Comparison of ENCODE assay signal across 16 cellular contexts in the genomic region with DNA sequence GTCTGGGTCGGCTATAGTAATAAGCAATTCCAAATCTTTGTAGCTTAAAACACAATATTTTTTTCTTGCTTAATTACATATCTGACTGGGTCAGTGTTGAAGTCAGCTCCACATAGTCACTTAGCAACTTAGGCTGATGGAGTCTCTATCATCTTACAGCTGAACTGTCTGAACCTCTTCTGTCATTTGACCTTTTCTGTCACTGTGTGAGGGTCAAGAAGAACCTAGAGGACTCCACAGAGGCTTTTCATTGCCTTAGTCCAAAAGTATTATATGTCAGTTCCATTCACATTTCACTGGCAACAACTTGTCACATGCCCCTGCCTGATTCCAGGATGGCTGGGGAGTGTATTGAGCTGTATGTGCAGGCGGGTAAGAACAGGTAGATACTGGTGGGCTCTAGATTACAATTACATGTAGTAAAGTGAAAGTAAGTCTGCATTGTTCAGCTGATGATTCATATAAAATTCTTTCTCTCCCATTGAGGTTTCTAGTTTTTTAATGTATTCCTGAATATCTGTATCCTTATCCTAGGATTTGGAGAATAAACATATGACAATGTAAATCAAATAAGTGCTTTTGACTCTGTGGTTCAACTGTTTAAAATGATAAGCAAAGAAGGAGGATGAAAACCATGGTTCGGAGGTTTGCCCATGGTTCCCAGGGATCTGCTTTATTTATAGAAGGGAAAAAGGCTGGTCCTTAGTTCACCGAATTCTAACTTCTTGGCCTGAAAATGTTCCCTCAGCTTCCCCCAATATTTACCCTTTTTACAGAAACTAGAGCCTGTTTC. TPM values are rescaled to one million over a fixed set of nuclear protein-coding genes. Genes with fewer than 3 reads are reported as not detected.
DNase-seq lines count a peak whose midpoint lies in the region; ATAC-seq and TF ChIP-seq lines count a peak whose summit lies in the region.
"Had no signal": no experiment of that assay in that cellular context is flagged by ENCODE, and none has a peak within 500 bp of the region (broad histone marks: within the 10 kb centered on the region; RNA-seq: fewer than 3 reads in every experiment).

No MANE protein-coding gene starts in this region.

- DNase-seq in HT1080 (ENCODE audit: low read depth) = peak; percentile 49
- no peak for DNase-seq in OCI-LY7 (ENCODE audit: low spot score)
- peak; percentile 46 for DNase-seq in astrocyte of the spinal cord (ENCODE audit: low read depth, low spot score)
- DNase-seq in renal cortical epithelial cell (ENCODE audit: low read depth) = peak; percentile 41
- no peak for DNase-seq in activated T-helper 2 cell treated with anti-CD3 and anti-CD28 coated beads, Interferon-gamma antibody, Interleukin-2, Interleukin-4, amounts not matched to agents 10 μg/mL and 5 μg/mL and 100 μg/mL, durations not matched to agents 14 hours and 24 hours and 36 hours (ENCODE audit: low spot score)
- DNase-seq in naive thymus-derived CD4-positive, alpha-beta T cell = no peak
- DNase-seq: C1 segment of cervical spinal cord, Caco-2, Kasumi-1, NCI-H1417 treated with DMSO at 0.1 percent for 48 hours, NCI-H2029 treated with DMSO at 0.1 percent for 48 hours, NCI-H524 had no signal

- BruUV-seq in OCI-LY7 (replicated peaks; lab: Mats Ljungman, UMichigan) = no TSS peak

- no peak overlapping the region for H3K4me3 Mint-ChIP-seq in activated T-helper 2 cell treated with anti-CD3 and anti-CD28 coated beads, Interferon-gamma antibody, Interleukin-2, Interleukin-4, amounts not matched to agents 10 μg/mL and 5 μg/mL and 100 μg/mL, durations not matched to agents 14 hours and 24 hours and 36 hours (ENCODE audit: low read depth)
- H3K4me3 Mint-ChIP-seq in naive thymus-derived CD4-positive, alpha-beta T cell = no peak overlapping the region

- H3K27me3 Mint-ChIP-seq in activated T-helper 2 cell treated with anti-CD3 and anti-CD28 coated beads, Interferon-gamma antibody, Interleukin-2, Interleukin-4, amounts not matched to agents 10 μg/mL and 5 μg/mL and 100 μg/mL, durations not matched to agents 14 hours and 24 hours and 36 hours (ENCODE audit: low read depth) = peaks cover 10% of the 10 kb centered on the region
- H3K27me3 Mint-ChIP-seq in naive thymus-derived CD4-positive, alpha-beta T cell = peaks cover 3 to 14% (median 8%) of the 10 kb centered on the region in 5 donors

- in situ Hi-C loops in astrocyte of the spinal cord (cut with HindIII; ENCODE audit: low sequenced_read_pairs) = no loop called here

- POLR2A ChIA-PET in OCI-LY7 (lab: Charles Lee) = interaction anchor here (0.6 to 1.3 kb wide), 6 partner anchors 8 to 102 kb away, joined by 3 to 4 read pairs (median 3); no protein-coding TSS in a partner anchor
- POLR2A ChIA-PET in naive thymus-derived CD4-positive, alpha-beta T cell (lab: Charles Lee) = no interaction called here

- no peaks in the 10 kb centered on the region for H3K79me2 ChIP-seq in OCI-LY7 (ENCODE audit: insufficient read depth, low read depth, low read length)

- H3K4me1 Mint-ChIP-seq in activated T-helper 2 cell treated with anti-CD3 and anti-CD28 coated beads, Interferon-gamma antibody, Interleukin-2, Interleukin-4, amounts not matched to agents 10 μg/mL and 5 μg/mL and 100 μg/mL, durations not matched to agents 14 hours and 24 hours and 36 hours (ENCODE audit: low read depth) = no peaks in the 10 kb centered on the region
- peaks cover 0 to 1% (median 0%) of the 10 kb centered on the region in 7 donors for H3K4me1 Mint-ChIP-seq in naive thymus-derived CD4-positive, alpha-beta T cell

- no peaks in the 10 kb centered on the region for H3K36me3 ChIP-seq in OCI-LY7 (ENCODE audit: insufficient read depth, low read length)
- no peaks in the 10 kb centered on the region for H3K36me3 ChIP-seq in naive thymus-derived CD4-positive, alpha-beta T cell (ENCODE audit: control insufficient read depth in 2 of 3, insufficient read depth in 3 of 3, low read length in 3 of 3)
- H3K36me3 ChIP-seq: HAP-1 had no signal

- no peaks in the 10 kb centered on the region for H4K20me1 ChIP-seq in OCI-LY7 (ENCODE audit: insufficient read depth, low read length)

- no peaks in the 10 kb centered on the region for H3K9me3 ChIP-seq in OCI-LY7 (ENCODE audit: low read length)
- H3K9me3 ChIP-seq in naive thymus-derived CD4-positive, alpha-beta T cell (ENCODE audit: control insufficient read depth in 2 of 3, low read length in 3 of 3) = no peaks in the 10 kb centered on the region
- H3K9me3 ChIP-seq: Caco-2, HAP-1 had no signal

- peak overlapping the region; percentile 21 for H2AFZ ChIP-seq in OCI-LY7 (ENCODE audit: low read length)

- CTCF ChIA-PET in OCI-LY7 (lab: Charles Lee; ENCODE audit: unreplicated experiment) = no interaction called here
- CTCF ChIA-PET in naive thymus-derived CD4-positive, alpha-beta T cell (lab: Charles Lee) = no interaction called here

- H3K9me2 ChIP-seq in OCI-LY7 (ENCODE audit: insufficient read depth, low read length) = no peaks in the 10 kb centered on the region

- H3K27ac Mint-ChIP-seq in activated T-helper 2 cell treated with anti-CD3 and anti-CD28 coated beads, Interferon-gamma antibody, Interleukin-2, Interleukin-4, amounts not matched to agents 10 μg/mL and 5 μg/mL and 100 μg/mL, durations not matched to agents 14 hours and 24 hours and 36 hours = no peak overlapping the region
- no peak overlapping the region for H3K27ac Mint-ChIP-seq in naive thymus-derived CD4-positive, alpha-beta T cell

- no peaks in the 10 kb centered on the region for H3K27me3 ChIP-seq in naive thymus-derived CD4-positive, alpha-beta T cell (ENCODE audit: control insufficient read depth in 2 of 2, insufficient read depth in 2 of 2, low read length in 2 of 2)

- H3K4me3 ChIP-seq in OCI-LY7 (ENCODE audit: low read depth, low read length, poor library complexity, severe bottlenecking) = no peak overlapping the region
- H3K4me3 ChIP-seq in astrocyte of the spinal cord (ENCODE audit: low read depth, low read length) = no peak overlapping the region
- H3K4me3 ChIP-seq in naive thymus-derived CD4-positive, alpha-beta T cell (ENCODE audit: low read length) = no peak overlapping the region
- H3K4me3 ChIP-seq: GM12878, HAP-1 had no signal

- no peaks in the 10 kb centered on the region for H3K4me1 ChIP-seq in OCI-LY7 (ENCODE audit: insufficient read depth, low read length, poor library complexity, severe bottlenecking)
- no peaks in the 10 kb centered on the region for H3K4me1 ChIP-seq in naive thymus-derived CD4-positive, alpha-beta T cell (ENCODE audit: control insufficient read depth in 2 of 2, insufficient read depth in 2 of 2, low read length in 2 of 2)
- H3K4me1 ChIP-seq: Caco-2, HAP-1 had no signal

- H3K9me3 Mint-ChIP-seq in activated T-helper 2 cell treated with anti-CD3 and anti-CD28 coated beads, Interferon-gamma antibody, Interleukin-2, Interleukin-4, amounts not matched to agents 10 μg/mL and 5 μg/mL and 100 μg/mL, durations not matched to agents 14 hours and 24 hours and 36 hours = no peaks in the 10 kb centered on the region
- H3K9me3 Mint-ChIP-seq in naive thymus-derived CD4-positive, alpha-beta T cell = peaks cover 0 to 4% (median 0%) of the 10 kb centered on the region in 11 donors

- no peaks in the 10 kb centered on the region for H3K36me3 Mint-ChIP-seq in activated T-helper 2 cell treated with anti-CD3 and anti-CD28 coated beads, Interferon-gamma antibody, Interleukin-2, Interleukin-4, amounts not matched to agents 10 μg/mL and 5 μg/mL and 100 μg/mL, durations not matched to agents 14 hours and 24 hours and 36 hours (ENCODE audit: low read depth)
- no peaks in the 10 kb centered on the region for H3K36me3 Mint-ChIP-seq in naive thymus-derived CD4-positive, alpha-beta T cell

- intact Hi-C loops in OCI-LY7 (cut with micrococcal nuclease; ENCODE audit: unreplicated experiment) = no loop called here
- intact Hi-C loops in activated T-helper 2 cell treated with anti-CD3 and anti-CD28 coated beads, Interferon-gamma antibody, Interleukin-2, Interleukin-4, amounts not matched to agents 10 μg/mL and 5 μg/mL and 100 μg/mL, durations not matched to agents 14 hours and 24 hours and 36 hours (cut with micrococcal nuclease) = no loop called here
- intact Hi-C loops in naive thymus-derived CD4-positive, alpha-beta T cell (cut with micrococcal nuclease) = no loop called here

- ATAC-seq in GM21786 (IDR thresholded peaks at IDR 0.05; ENCODE audit: unreplicated experiment) = no peak
- ATAC-seq in naive thymus-derived CD4-positive, alpha-beta T cell = no peak
- ATAC-seq: GM12878, Right ventricle myocardium inferior had no signal

- no peak overlapping the region for H3K27ac ChIP-seq in OCI-LY7 (ENCODE audit: low read depth, low read length, poor library complexity, severe bottlenecking)
- H3K27ac ChIP-seq in naive thymus-derived CD4-positive, alpha-beta T cell (ENCODE audit: low read depth, low read length) = no peak overlapping the region

- TF ChIP-seq CTCF in OCI-LY7 (conservative IDR thresholded peaks at IDR 0.05; ENCODE audit: low read length) = no peak
- TF ChIP-seq CTCF in astrocyte of the spinal cord (IDR thresholded peaks at IDR 0.05; ENCODE audit: low read depth, low read length) = no peak

- H3K4me2 ChIP-seq in OCI-LY7 (ENCODE audit: low read length) = peak overlapping the region; percentile 20; the same call in 1 of the 2 replicates

RNA-seq across cellular contexts. Expression of a gene that starts 5.8 kb away (rescaled TPM):
- not detected in 2 replicates for total RNA-seq in HT1080 (2014; rRNA removed; shearing (Covaris generic))
- polyA plus RNA-seq in HT1080 (2015; cell fraction: cytosol; rRNA removed) = 0.07 TPM in 1 of 2 replicates, not detected in the other
- polyA plus RNA-seq in HT1080 (2015; cell fraction: nucleus; rRNA removed) = 0.22 TPM in 1 of 2 replicates, not detected in the other
- 0.88 and 1.0 TPM in 2 replicates for total RNA-seq in OCI-LY7 (2014; rRNA removed; shearing (Covaris generic))
- 1.1 and 1.3 TPM in 2 replicates for total RNA-seq in OCI-LY7 (2022)
- 0.15 TPM in 1 of 2 replicates, not detected in the other for total RNA-seq in renal cortical epithelial cell
- 0.14 TPM in 1 of 2 replicates, not detected in the other for total RNA-seq in activated T-helper 2 cell treated with anti-CD3 and anti-CD28 coated beads, Interferon-gamma antibody, Interleukin-2, Interleukin-4, amounts not matched to agents 10 μg/mL and 5 μg/mL and 100 μg/mL, durations not matched to agents 14 hours and 24 hours and 36 hours
- not detected for total RNA-seq in naive thymus-derived CD4-positive, alpha-beta T cell
- not detected for polyA plus RNA-seq in naive thymus-derived CD4-positive, alpha-beta T cell
- total RNA-seq: Caco-2, GM12878, Right ventricle myocardium inferior had no signal
- polyA plus RNA-seq: GM12878 had no signal

Comparison
In these comparisons a context has a peak if more than half of its experiments do, and no peak if none do; other contexts are left out.
1. DNase-seq: peak in HT1080 (single experiment), astrocyte of the spinal cord (single experiment) and renal cortical epithelial cell (single experiment); none in OCI-LY7 (single experiment), activated T-helper 2 cell treated with anti-CD3 and anti-CD28 coated beads, Interferon-gamma antibody, Interleukin-2, Interleukin-4, amounts not matched to agents 10 μg/mL and 5 μg/mL and 100 μg/mL, durations not matched to agents 14 hours and 24 hours and 36 hours (single experiment) and naive thymus-derived CD4-positive, alpha-beta T cell (0 of 9).